ENCODE assay signal across 12 cellular contexts in the genomic region with DNA sequence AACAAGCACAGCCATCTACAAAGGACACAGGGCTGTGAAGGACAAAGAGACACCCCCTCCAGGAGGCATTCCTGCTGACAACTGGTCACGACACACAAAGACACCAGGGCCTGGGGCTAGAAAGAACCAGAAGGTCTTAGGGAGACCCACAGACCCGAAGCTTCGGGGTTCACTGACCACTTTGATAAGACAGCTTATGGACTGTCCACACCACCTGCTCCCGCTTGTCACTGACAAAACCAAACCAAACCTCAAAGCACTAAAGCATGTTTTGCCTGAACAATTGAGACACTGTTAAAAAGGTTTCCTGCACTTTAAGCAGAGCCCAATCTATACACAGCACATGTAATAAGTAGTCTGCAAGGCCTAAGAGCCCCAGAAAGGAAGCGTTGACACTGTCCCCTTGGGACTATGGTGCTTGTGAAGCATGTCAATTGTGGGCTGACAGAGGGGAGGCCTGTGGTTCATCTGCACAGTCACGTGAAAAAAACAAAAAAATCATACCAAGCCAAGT.
DNase-seq lines count a peak whose midpoint lies in the region; ATAC-seq, FAIRE-seq and TF ChIP-seq lines count a peak whose summit lies in the region.
"Had no signal": no experiment of that assay in that cellular context is flagged by ENCODE, and none has a peak within 500 bp of the region (broad histone marks: within the 10 kb centered on the region; RNA-seq: fewer than 3 reads in every experiment).

No MANE protein-coding gene starts in this region.

- intact Hi-C loops in left lung (cut with DNase I), result no loop called here
- intact Hi-C loops in activated CD4-positive, alpha-beta T cell treated with anti-CD3 and anti-CD28 coated beads for 36 hours (cut with DNase I, micrococcal nuclease), result no loop called here

- DNase-seq in GM12891 (ENCODE audit: insufficient read length, low spot score) (peak; percentile 51), ureter (ENCODE audit: low spot score) (no peak), left lung (no peak), amniotic stem cell (lab: John Stamatoyannopoulos, UW) (no peak)
- DNase-seq in activated CD4-positive, alpha-beta T cell treated with anti-CD3 and anti-CD28 coated beads for 36 hours, result no peak
- DNase-seq: gastrocnemius medialis, psoas muscle had no signal

- no peak for TF ChIP-seq POLR2A in GM12891 (IDR thresholded peaks at IDR 0.05; ENCODE audit: low read depth, low read length)

- peaks cover 0 to 35% of the 10 kb centered on the region in 2 donors for H3K36me3 ChIP-seq in left lung
- H3K36me3 ChIP-seq: gastrocnemius medialis had no signal

- no peaks in the 10 kb centered on the region for H3K9me3 Mint-ChIP-seq in activated T-helper 17 cell treated with anti-CD3 and anti-CD28 coated beads, Interleukin-2, amount 50 U/mL, for 72 hours
- no peaks in the 10 kb centered on the region for H3K9me3 Mint-ChIP-seq in activated CD4-positive, alpha-beta T cell treated with anti-CD3 and anti-CD28 coated beads for 36 hours (ENCODE audit: low read depth)

- H3K36me3 Mint-ChIP-seq in activated T-helper 17 cell treated with anti-CD3 and anti-CD28 coated beads, Interleukin-2, amount 50 U/mL, for 72 hours (ENCODE audit: low read depth), result peaks cover 34% of the 10 kb centered on the region
- H3K36me3 Mint-ChIP-seq in activated CD4-positive, alpha-beta T cell treated with anti-CD3 and anti-CD28 coated beads for 36 hours (ENCODE audit: low read depth), result peaks cover 6% of the 10 kb centered on the region

- no peak overlapping the region for H3K4me3 ChIP-seq in left lung
- H3K4me3 ChIP-seq: gastrocnemius medialis, psoas muscle, SJSA1 had no signal

- peak overlapping the region; percentile 6 for H3K27ac Mint-ChIP-seq in activated T-helper 17 cell treated with anti-CD3 and anti-CD28 coated beads, Interleukin-2, amount 50 U/mL, for 72 hours
- no peak overlapping the region for H3K27ac Mint-ChIP-seq in activated CD4-positive, alpha-beta T cell treated with anti-CD3 and anti-CD28 coated beads for 36 hours
- H3K27ac Mint-ChIP-seq: activated naive CD8-positive, alpha-beta T cell had no signal

- no peak overlapping the region for H3K27ac ChIP-seq in left lung
- H3K27ac ChIP-seq: gastrocnemius medialis, psoas muscle, SJSA1 had no signal

- H3K9me3 ChIP-seq in left lung, result no peaks in the 10 kb centered on the region
- H3K9me3 ChIP-seq: gastrocnemius medialis, psoas muscle, SJSA1 had no signal

- CTCF ChIA-PET in activated CD4-positive, alpha-beta T cell treated with anti-CD3 and anti-CD28 coated beads for 36 hours (lab: Charles Lee), result interaction anchor here (0.7 kb wide), 1 partner anchor 81 kb away, joined by 3 read pairs; no protein-coding TSS in a partner anchor

- H3K27me3 ChIP-seq in left lung, result no peaks in the 10 kb centered on the region
- H3K27me3 ChIP-seq: gastrocnemius medialis, SJSA1 had no signal

- H3K4me1 Mint-ChIP-seq in activated T-helper 17 cell treated with anti-CD3 and anti-CD28 coated beads, Interleukin-2, amount 50 U/mL, for 72 hours, result no peaks in the 10 kb centered on the region
- no peaks in the 10 kb centered on the region for H3K4me1 Mint-ChIP-seq in activated CD4-positive, alpha-beta T cell treated with anti-CD3 and anti-CD28 coated beads for 36 hours

- POLR2A ChIA-PET in activated CD4-positive, alpha-beta T cell treated with anti-CD3 and anti-CD28 coated beads for 36 hours (lab: Charles Lee), result no interaction called here

- TF ChIP-seq CTCF in left lung (IDR thresholded peaks at IDR 0.05), result no peak

- no peak overlapping the region for H3K4me3 Mint-ChIP-seq in activated T-helper 17 cell treated with anti-CD3 and anti-CD28 coated beads, Interleukin-2, amount 50 U/mL, for 72 hours
- no peak overlapping the region for H3K4me3 Mint-ChIP-seq in activated CD4-positive, alpha-beta T cell treated with anti-CD3 and anti-CD28 coated beads for 36 hours
- H3K4me3 Mint-ChIP-seq: activated naive CD8-positive, alpha-beta T cell had no signal

- no peaks in the 10 kb centered on the region for H3K4me1 ChIP-seq in left lung
- H3K4me1 ChIP-seq: gastrocnemius medialis, psoas muscle, SJSA1 had no signal

- peak; percentile 79 for FAIRE-seq in GM12891 (lab: Jason Lieb, UNC)

- peak; percentile 73 for ATAC-seq in GM19468 (IDR thresholded peaks at IDR 0.05; ENCODE audit: extremely low read depth, unreplicated experiment)
- ATAC-seq in HG03159 (IDR thresholded peaks at IDR 0.05; ENCODE audit: unreplicated experiment), result peak; percentile 96
- ATAC-seq in activated T-helper 17 cell treated with anti-CD3 and anti-CD28 coated beads, Interleukin-2, amount 50 U/mL, for 72 hours (replicated peaks), result no peak
- ATAC-seq in left lung, result no peak
- no peak for ATAC-seq in activated CD4-positive, alpha-beta T cell treated with anti-CD3 and anti-CD28 coated beads for 36 hours
- ATAC-seq: gastrocnemius medialis, psoas muscle had no signal

- no peaks in the 10 kb centered on the region for H3K27me3 Mint-ChIP-seq in activated T-helper 17 cell treated with anti-CD3 and anti-CD28 coated beads, Interleukin-2, amount 50 U/mL, for 72 hours
- H3K27me3 Mint-ChIP-seq in activated CD4-positive, alpha-beta T cell treated with anti-CD3 and anti-CD28 coated beads for 36 hours, result no peaks in the 10 kb centered on the region
- H3K27me3 Mint-ChIP-seq: activated naive CD8-positive, alpha-beta T cell had no signal

TF ChIP-seq in GM12891, 5 proteins besides CTCF, POLR2A, EP300 and RAD21:
- TF ChIP-seq SPI1 (IDR thresholded peaks at IDR 0.05; ENCODE audit: low read depth, low read length) (no peak), TAF1 (IDR thresholded peaks at IDR 0.05; ENCODE audit: low read depth, low read length) (no peak), POU2F2 (IDR thresholded peaks at IDR 0.05; ENCODE audit: low read depth, low read length) (no peak), POLR2AphosphoS5 (IDR thresholded peaks at IDR 0.05; ENCODE audit: low read depth, low read length) (no peak), PAX5 (IDR thresholded peaks at IDR 0.05; ENCODE audit: insufficient read depth, low read length, severe bottlenecking) (no peak)

Comparison
In these comparisons a context has a peak if more than half of its experiments do, and no peak if none do; other contexts are left out.
1. ATAC-seq: peak in GM19468 (single experiment) and HG03159 (single experiment); none in activated T-helper 17 cell treated with anti-CD3 and anti-CD28 coated beads, Interleukin-2, amount 50 U/mL, for 72 hours (single experiment), left lung (single experiment) and activated CD4-positive, alpha-beta T cell treated with anti-CD3 and anti-CD28 coated beads for 36 hours (single experiment).